1 cellular context compared by ENCODE assay signal in genomic region chr17:48542956-48543853, GRCh38.
TF ChIP-seq lines count a peak whose summit lies in the region.

No MANE protein-coding gene starts in this region.

TF ChIP-seq in K562, 482 proteins besides CTCF, POLR2A, EP300 and RAD21 (continued from another document and continues in another):
- TF ChIP-seq, protein P1, sequence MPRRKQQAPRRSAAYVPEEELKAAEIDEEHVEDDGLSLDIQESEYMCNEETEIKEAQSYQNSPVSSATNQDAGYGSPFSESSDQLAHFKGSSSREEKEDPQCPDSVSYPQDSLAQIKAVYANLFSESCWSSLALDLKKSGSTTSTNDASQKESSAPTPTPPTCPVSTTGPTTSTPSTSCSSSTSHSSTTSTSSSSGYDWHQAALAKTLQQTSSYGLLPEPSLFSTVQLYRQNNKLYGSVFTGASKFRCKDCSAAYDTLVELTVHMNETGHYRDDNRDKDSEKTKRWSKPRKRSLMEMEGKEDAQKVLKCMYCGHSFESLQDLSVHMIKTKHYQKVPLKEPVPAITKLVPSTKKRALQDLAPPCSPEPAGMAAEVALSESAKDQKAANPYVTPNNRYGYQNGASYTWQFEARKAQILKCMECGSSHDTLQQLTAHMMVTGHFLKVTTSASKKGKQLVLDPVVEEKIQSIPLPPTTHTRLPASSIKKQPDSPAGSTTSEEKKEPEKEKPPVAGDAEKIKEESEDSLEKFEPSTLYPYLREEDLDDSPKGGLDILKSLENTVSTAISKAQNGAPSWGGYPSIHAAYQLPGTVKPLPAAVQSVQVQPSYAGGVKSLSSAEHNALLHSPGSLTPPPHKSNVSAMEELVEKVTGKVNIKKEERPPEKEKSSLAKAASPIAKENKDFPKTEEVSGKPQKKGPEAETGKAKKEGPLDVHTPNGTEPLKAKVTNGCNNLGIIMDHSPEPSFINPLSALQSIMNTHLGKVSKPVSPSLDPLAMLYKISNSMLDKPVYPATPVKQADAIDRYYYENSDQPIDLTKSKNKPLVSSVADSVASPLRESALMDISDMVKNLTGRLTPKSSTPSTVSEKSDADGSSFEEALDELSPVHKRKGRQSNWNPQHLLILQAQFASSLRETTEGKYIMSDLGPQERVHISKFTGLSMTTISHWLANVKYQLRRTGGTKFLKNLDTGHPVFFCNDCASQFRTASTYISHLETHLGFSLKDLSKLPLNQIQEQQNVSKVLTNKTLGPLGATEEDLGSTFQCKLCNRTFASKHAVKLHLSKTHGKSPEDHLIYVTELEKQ (CRISPR knock-in tag; IDR thresholded peaks at IDR 0.05) = no peak
- TF ChIP-seq EWSR1 (IDR thresholded peaks at IDR 0.05; ENCODE audit: borderline replicate concordance, low read depth, partially characterized antibody) (no peak), XRCC4 (IDR thresholded peaks at IDR 0.05; ENCODE audit: extremely low read depth, insufficient read depth, insufficient read length) (no peak), ZNF766 (CRISPR knock-in tag; conservative IDR thresholded peaks at IDR 0.05) (no peak; the same call in 1 of the 2 replicates), DNMT1 (IDR thresholded peaks at IDR 0.05) (no peak), ZFX (CRISPR knock-in tag; IDR thresholded peaks at IDR 0.05) (peak; percentile 77), MBD2 (IDR thresholded peaks at IDR 0.05; ENCODE audit: borderline replicate concordance, low read depth) (no peak), CBX3 (IDR thresholded peaks at IDR 0.05; ENCODE audit: borderline replicate concordance in 1 of 2, low read length in 2 of 2) (no peak), SREBF1 (IDR thresholded peaks at IDR 0.05; ENCODE audit: borderline replicate concordance, low read depth, low read length) (no peak), NCOA6 (IDR thresholded peaks at IDR 0.05) (no peak), MTF1 (CRISPR knock-in tag; IDR thresholded peaks at IDR 0.05; ENCODE audit: borderline replicate concordance) (no peak), ATF7 (IDR thresholded peaks at IDR 0.05) (no peak), XRCC5 (IDR thresholded peaks at IDR 0.05; ENCODE audit: low read depth, low read length) (no peak), POLR2G (IDR thresholded peaks at IDR 0.05; ENCODE audit: low read depth, low read length) (peak; percentile 85), ZNF740 (CRISPR knock-in tag; IDR thresholded peaks at IDR 0.05) (no peak), ZNF740 (tag; IDR thresholded peaks at IDR 0.05) (no peak), RBM14 (IDR thresholded peaks at IDR 0.05; ENCODE audit: borderline replicate concordance, insufficient read depth, low read depth, low read length) (0 out of 2 replicates have a peak, but pooled peaks have one; percentile 67), ELF1 (tag; IDR thresholded peaks at IDR 0.05) (no peak), MAZ (CRISPR knock-in tag; conservative IDR thresholded peaks at IDR 0.05 in 1 of 2, IDR thresholded peaks at IDR 0.05 in 1 of 2) (peak in 1 of 2 experiments; percentile 24; a peak in 1 of 4 replicates), KHSRP (IDR thresholded peaks at IDR 0.05) (no peak), NCOA1 (IDR thresholded peaks at IDR 0.05; ENCODE audit: low read depth) (no peak), EGR1 (conservative IDR thresholded peaks at IDR 0.05) (no peak), ZNF165 (CRISPR knock-in tag; IDR thresholded peaks at IDR 0.05; ENCODE audit: borderline replicate concordance) (no peak), BCLAF1 (IDR thresholded peaks at IDR 0.05; ENCODE audit: borderline replicate concordance in 1 of 2, control insufficient read depth in 1 of 2, low read depth in 2 of 2, low read length in 1 of 2) (0 out of 4 replicates have a peak, but pooled peaks of 1 of the 2 experiments have one; percentile 40), ZBTB7A (IDR thresholded peaks at IDR 0.05; ENCODE audit: borderline replicate concordance, control insufficient read depth, low read depth, low read length) (peak; percentile 75), ZNF551 (CRISPR knock-in tag; IDR thresholded peaks at IDR 0.05) (no peak), POLR2B (IDR thresholded peaks at IDR 0.05; ENCODE audit: low read depth, partially characterized antibody) (no peak), POLR2AphosphoS5 (IDR thresholded peaks at IDR 0.05; ENCODE audit: control insufficient read depth, insufficient read depth, low read depth, low read length) (peak; percentile 42; the same call in 1 of the 2 replicates), NR3C1 (CRISPR knock-in tag; IDR thresholded peaks at IDR 0.05) (0 out of 2 replicates have a peak, but pooled peaks have one; percentile 15), U2AF1 (optimal IDR thresholded peaks at IDR 0.05; ENCODE audit: low read depth, low read length) (peak; percentile 67), ZNF584 (CRISPR knock-in tag; IDR thresholded peaks at IDR 0.05; ENCODE audit: low read depth) (no peak; the same call in 1 of the 2 replicates), ZBTB8A (IDR thresholded peaks at IDR 0.05; ENCODE audit: partially characterized antibody) (no peak), PHB (CRISPR knock-in tag; IDR thresholded peaks at IDR 0.05) (no peak), MLLT1 (IDR thresholded peaks at IDR 0.05) (peak; percentile 81 to 95), PTTG1 (tag; IDR thresholded peaks at IDR 0.05; ENCODE audit: low read depth) (no peak), ZNF518B (CRISPR knock-in tag; IDR thresholded peaks at IDR 0.05) (no peak), ZNF384 (IDR thresholded peaks at IDR 0.05; ENCODE audit: low read depth, low read length) (no peak), KAT2B (IDR thresholded peaks at IDR 0.05; ENCODE audit: low read depth, low read length) (no peak), ARHGAP35 (IDR thresholded peaks at IDR 0.05; ENCODE audit: partially characterized antibody) (no peak), SMARCA5 (IDR thresholded peaks at IDR 0.05) (no peak), SNIP1 (IDR thresholded peaks at IDR 0.05; ENCODE audit: low read depth) (no peak), SIRT6 (IDR thresholded peaks at IDR 0.05; ENCODE audit: low read depth, low read length) (no peak), HOMEZ (CRISPR knock-in tag; IDR thresholded peaks at IDR 0.05) (no peak), ZNF12 (CRISPR knock-in tag; IDR thresholded peaks at IDR 0.05) (no peak), HIVEP1 (CRISPR knock-in tag; IDR thresholded peaks at IDR 0.05) (no peak), RBFOX2 (IDR thresholded peaks at IDR 0.05; ENCODE audit: low read depth, low read length) (peak; percentile 92), EHMT2 (IDR thresholded peaks at IDR 0.05) (no peak)
- TF ChIP-seq, protein P2, sequence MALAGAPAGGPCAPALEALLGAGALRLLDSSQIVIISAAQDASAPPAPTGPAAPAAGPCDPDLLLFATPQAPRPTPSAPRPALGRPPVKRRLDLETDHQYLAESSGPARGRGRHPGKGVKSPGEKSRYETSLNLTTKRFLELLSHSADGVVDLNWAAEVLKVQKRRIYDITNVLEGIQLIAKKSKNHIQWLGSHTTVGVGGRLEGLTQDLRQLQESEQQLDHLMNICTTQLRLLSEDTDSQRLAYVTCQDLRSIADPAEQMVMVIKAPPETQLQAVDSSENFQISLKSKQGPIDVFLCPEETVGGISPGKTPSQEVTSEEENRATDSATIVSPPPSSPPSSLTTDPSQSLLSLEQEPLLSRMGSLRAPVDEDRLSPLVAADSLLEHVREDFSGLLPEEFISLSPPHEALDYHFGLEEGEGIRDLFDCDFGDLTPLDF (CRISPR knock-in tag; IDR thresholded peaks at IDR 0.05) = no peak
- TF ChIP-seq, protein P3, sequence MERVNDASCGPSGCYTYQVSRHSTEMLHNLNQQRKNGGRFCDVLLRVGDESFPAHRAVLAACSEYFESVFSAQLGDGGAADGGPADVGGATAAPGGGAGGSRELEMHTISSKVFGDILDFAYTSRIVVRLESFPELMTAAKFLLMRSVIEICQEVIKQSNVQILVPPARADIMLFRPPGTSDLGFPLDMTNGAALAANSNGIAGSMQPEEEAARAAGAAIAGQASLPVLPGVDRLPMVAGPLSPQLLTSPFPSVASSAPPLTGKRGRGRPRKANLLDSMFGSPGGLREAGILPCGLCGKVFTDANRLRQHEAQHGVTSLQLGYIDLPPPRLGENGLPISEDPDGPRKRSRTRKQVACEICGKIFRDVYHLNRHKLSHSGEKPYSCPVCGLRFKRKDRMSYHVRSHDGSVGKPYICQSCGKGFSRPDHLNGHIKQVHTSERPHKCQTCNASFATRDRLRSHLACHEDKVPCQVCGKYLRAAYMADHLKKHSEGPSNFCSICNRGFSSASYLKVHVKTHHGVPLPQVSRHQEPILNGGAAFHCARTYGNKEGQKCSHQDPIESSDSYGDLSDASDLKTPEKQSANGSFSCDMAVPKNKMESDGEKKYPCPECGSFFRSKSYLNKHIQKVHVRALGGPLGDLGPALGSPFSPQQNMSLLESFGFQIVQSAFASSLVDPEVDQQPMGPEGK (CRISPR knock-in tag; IDR thresholded peaks at IDR 0.05; ENCODE audit: borderline replicate concordance) = no peak
